24 cellular contexts compared by ENCODE assay signal in genomic region chr20:44707259-44707580, GRCh38. TPM values are rescaled to one million over a fixed set of nuclear protein-coding genes. Genes with fewer than 3 reads are reported as not detected.
"Had no signal": no experiment of that assay in that cellular context is flagged by ENCODE, and none has a peak within 500 bp of the region (broad histone marks: within the 10 kb centered on the region; RNA-seq: fewer than 3 reads in every experiment).

No MANE protein-coding gene starts in this region.

- H3K79me2 ChIP-seq: parathyroid adenoma had no signal

- H3K27me3 ChIP-seq: colonic mucosa, right lobe of liver, upper lobe of right lung had no signal

- H3K36me3 Mint-ChIP-seq: activated naive CD4-positive, alpha-beta T cell treated with anti-CD3 and anti-CD28 coated beads, Interleukin-2, amount 50 U/mL, for 24 hours; memory B cell; stimulated activated naive B cell treated with anti-CD40 and anti-IgM and Interleukin-4, amounts not matched to agents 10 μg/mL and 1 μg/mL and 100 μg/mL, for 72 hours; WTC11 had no signal

- H3K9me3 ChIP-seq: breast epithelium, colonic mucosa, neutrophil, right lobe of liver, upper lobe of right lung had no signal

- H3K9me3 Mint-ChIP-seq: activated naive CD4-positive, alpha-beta T cell treated with anti-CD3 and anti-CD28 coated beads, Interleukin-2, amount 50 U/mL, for 24 hours; central memory CD8-positive, alpha-beta T cell; endodermal cell; memory B cell; nephron; stimulated activated naive B cell treated with anti-CD40 and anti-IgM and Interleukin-4, amounts not matched to agents 10 μg/mL and 1 μg/mL and 100 μg/mL, for 72 hours; WTC11 had no signal

- H3K4me1 ChIP-seq: colonic mucosa, foreskin keratinocyte, right lobe of liver had no signal

- DNase-seq: activated gamma-delta T cell treated with Interleukin-2 at 50 U/mL for 16 hours; activated T-cell treated with anti-CD3 and anti-CD28 coated beads, Interleukin-2, amount 50 U/mL, for 1 hour; colonic mucosa; endodermal cell; foreskin keratinocyte; hippocampal formation; right lobe of liver; small intestine; stimulated activated CD4-positive, alpha-beta T cell treated with anti-CD3 and anti-CD28 coated beads, Interleukin-15, amount 100 ng/mL, for 24 hours; stimulated activated naive B cell treated with anti-CD40 and anti-IgM and Interleukin-4, amounts not matched to agents 10 μg/mL and 1 μg/mL and 100 μg/mL, for 72 hours; T-helper 1 cell; upper lobe of right lung had no signal

- H3K27me3 Mint-ChIP-seq: activated naive CD4-positive, alpha-beta T cell treated with anti-CD3 and anti-CD28 coated beads, Interleukin-2, amount 50 U/mL, for 24 hours; stimulated activated naive B cell treated with anti-CD40 and anti-IgM and Interleukin-4, amounts not matched to agents 10 μg/mL and 1 μg/mL and 100 μg/mL, for 72 hours had no signal

- H3K36me3 ChIP-seq: breast epithelium, colonic mucosa, neutrophil, right lobe of liver, upper lobe of right lung had no signal

- H3K27ac ChIP-seq: colonic mucosa, foreskin keratinocyte, neutrophil, parathyroid adenoma, right lobe of liver had no signal

- H3K27ac Mint-ChIP-seq: activated naive CD4-positive, alpha-beta T cell treated with anti-CD3 and anti-CD28 coated beads, Interleukin-2, amount 50 U/mL, for 24 hours; endodermal cell; memory B cell; nephron; WTC11 had no signal

- H3K4me3 ChIP-seq: breast epithelium, colonic mucosa, right lobe of liver, upper lobe of right lung had no signal

- ATAC-seq: stimulated activated naive B cell treated with anti-CD40 and anti-IgM and Interleukin-4, amounts not matched to agents 10 μg/mL and 1 μg/mL and 100 μg/mL, for 72 hours; WTC11 had no signal

- H2AFZ ChIP-seq: parathyroid adenoma had no signal

- H3K4me1 Mint-ChIP-seq: activated naive CD4-positive, alpha-beta T cell treated with anti-CD3 and anti-CD28 coated beads, Interleukin-2, amount 50 U/mL, for 24 hours; central memory CD8-positive, alpha-beta T cell; endodermal cell had no signal

- H3K4me3 Mint-ChIP-seq: activated naive CD4-positive, alpha-beta T cell treated with anti-CD3 and anti-CD28 coated beads, Interleukin-2, amount 50 U/mL, for 24 hours; central memory CD8-positive, alpha-beta T cell; endodermal cell; memory B cell; nephron; stimulated activated naive B cell treated with anti-CD40 and anti-IgM and Interleukin-4, amounts not matched to agents 10 μg/mL and 1 μg/mL and 100 μg/mL, for 72 hours; WTC11 had no signal

RNA-seq across cellular contexts. Expression of gene CCN5, which starts 7.9 kb away (rescaled TPM):
- total RNA-seq: astrocyte, endodermal cell, foreskin keratinocyte, mononuclear cell, pulmonary artery endothelial cell had no signal
- polyA plus RNA-seq: foreskin keratinocyte had no signal

RNA-seq across cellular contexts. Expression of gene KCNK15, which starts 38.4 kb away (rescaled TPM):
- total RNA-seq: foreskin keratinocyte, myocyte, pulmonary artery endothelial cell had no signal
